In genomic region chr17:77471984-77472836, GRCh38 we compare ENCODE assay signal across 8 cellular contexts.
DNase-seq lines count a peak whose midpoint lies in the region; ATAC-seq and TF ChIP-seq lines count a peak whose summit lies in the region.

No MANE protein-coding gene starts in this region.

- H3K27ac ChIP-seq in HUES64 (ENCODE audit: low read depth, low read length) (peak overlapping the region; percentile 99), SK-N-SH (ENCODE audit: low read depth in 2 of 2, low read length in 1 of 2) (peak overlapping the region; percentile 52 to 74)

- H2AFZ ChIP-seq in SK-N-SH (ENCODE audit: low read depth), result no peak overlapping the region

- H4K20me1 ChIP-seq in SK-N-SH (ENCODE audit: insufficient read depth), result peaks cover 81% of the 10 kb centered on the region

- H3K36me3 ChIP-seq in HUES64 (ENCODE audit: insufficient read depth, low read length) (peaks cover 16% of the 10 kb centered on the region; the same call in 1 of the 2 replicates), SK-N-SH (replicated peaks in 1 of 2; ENCODE audit: control insufficient read depth in 1 of 2, insufficient read depth in 2 of 2, low read length in 1 of 2) (no peaks in the 10 kb centered on the region)

- intact Hi-C loops in CD14-positive monocyte (cut with micrococcal nuclease), result loop anchor here (5.0 kb wide), 1 partner anchor 35 kb away; no protein-coding TSS in a partner anchor

- H3K27ac Mint-ChIP-seq in CD14-positive monocyte (peak overlapping the region; percentile 73 to 94 (median 87)), endothelial cell (ENCODE audit: unreplicated experiment) (peak overlapping the region; percentile 94)

- peaks cover 60% of the 10 kb centered on the region for H3K4me1 ChIP-seq in HUES64 (ENCODE audit: insufficient read depth, low read length)
- H3K4me1 ChIP-seq in SK-N-SH (ENCODE audit: control insufficient read depth in 1 of 2, insufficient read depth in 2 of 2, low read depth in 1 of 2, low read length in 1 of 2), result peaks cover 71 to 72% of the 10 kb centered on the region in 2 experiments

- peaks cover 96% of the 10 kb centered on the region for H3K79me2 ChIP-seq in SK-N-SH (ENCODE audit: insufficient read depth)

- POLR2A ChIA-PET in SK-N-SH (lab: Yijun Ruan, JAX), result interaction anchor here (0.5 to 1.9 kb wide), 5 partner anchors 10 to 455 kb away, joined by 3 to 4 read pairs (median 3); no protein-coding TSS in a partner anchor

- TF ChIP-seq CTCF in CD14-positive monocyte (IDR thresholded peaks at IDR 0.05) (no peak), SK-N-SH (IDR thresholded peaks at IDR 0.05) (no peak), endothelial cell (IDR thresholded peaks at IDR 0.05; ENCODE audit: unreplicated experiment) (no peak)

- ATAC-seq in GM18858 (IDR thresholded peaks at IDR 0.05; ENCODE audit: unreplicated experiment) (no peak), HG03432 (IDR thresholded peaks at IDR 0.05; ENCODE audit: unreplicated experiment) (no peak), GM18870 (IDR thresholded peaks at IDR 0.05; ENCODE audit: unreplicated experiment) (no peak)

- H3K9me3 ChIP-seq in HUES64 (ENCODE audit: insufficient read depth, low read depth, low read length) (no peaks in the 10 kb centered on the region), SK-N-SH (no peaks in the 10 kb centered on the region)

- H3K36me3 Mint-ChIP-seq in CD14-positive monocyte (peaks cover 60 to 82% of the 10 kb centered on the region in 2 donors), endothelial cell (ENCODE audit: low read depth, unreplicated experiment) (peaks cover 22% of the 10 kb centered on the region)

- no peak for DNase-seq in CD14-positive monocyte (ENCODE audit: low spot score)
- peak; percentile 67 for DNase-seq in SK-N-SH
- peak; percentile 55 for DNase-seq in endothelial cell (ENCODE audit: low spot score)
- peak; percentile 41 for DNase-seq in myocyte (ENCODE audit: low read depth)

- H3K9me2 ChIP-seq in SK-N-SH, result no peaks in the 10 kb centered on the region

- 13% methylated on average over 17 of the region's 18 CpGs for WGBS in HUES64
- WGBS in SK-N-SH (ENCODE audit: low lambda C conversion rate), result 42% methylated on average over 18 of the region's 18 CpGs

- peaks cover 0 to 9% (median 0%) of the 10 kb centered on the region in 7 donors for H3K9me3 Mint-ChIP-seq in CD14-positive monocyte
- no peaks in the 10 kb centered on the region for H3K9me3 Mint-ChIP-seq in endothelial cell (ENCODE audit: unreplicated experiment)

- peaks cover 90% of the 10 kb centered on the region for H3K4me1 Mint-ChIP-seq in CD14-positive monocyte
- peaks cover 99% of the 10 kb centered on the region for H3K4me1 Mint-ChIP-seq in endothelial cell (ENCODE audit: unreplicated experiment)

- H3K4me2 ChIP-seq in SK-N-SH, result peak overlapping the region; percentile 53

- CTCF ChIA-PET in SK-N-SH (lab: Yijun Ruan, JAX), result interaction anchor here (0.9 to 2.9 kb wide), 11 partner anchors 12 to 541 kb away, joined by 3 to 24 read pairs (median 5); no protein-coding TSS in a partner anchor

- TF ChIP-seq EP300 in SK-N-SH (IDR thresholded peaks at IDR 0.05; ENCODE audit: borderline replicate concordance in 1 of 2, low read depth in 1 of 2, low read length in 1 of 2), result no peak

- TF ChIP-seq RAD21 in SK-N-SH (IDR thresholded peaks at IDR 0.05; ENCODE audit: low read length), result no peak

- H3K9ac ChIP-seq in HUES64 (ENCODE audit: low read depth, low read length) (peak overlapping the region; percentile 72), SK-N-SH (no peak overlapping the region; the same call in 1 of the 2 replicates)

- peaks cover 28% of the 10 kb centered on the region for H3F3A ChIP-seq in SK-N-SH (replicated peaks; ENCODE audit: insufficient read depth)

- H3K27me3 Mint-ChIP-seq in CD14-positive monocyte (ENCODE audit: low read depth in 3 of 3) (peaks cover 0 to 3% (median 2%) of the 10 kb centered on the region in 3 donors), endothelial cell (ENCODE audit: unreplicated experiment) (peaks cover 20% of the 10 kb centered on the region)

- H3K27me3 ChIP-seq in HUES64 (ENCODE audit: insufficient read depth, low read length), result no peaks in the 10 kb centered on the region
- H3K27me3 ChIP-seq in SK-N-SH (ENCODE audit: insufficient read depth), result no peaks in the 10 kb centered on the region

- H3K4me3 ChIP-seq in HUES64 (ENCODE audit: low read length) (0 out of 2 replicates have a peak overlapping the region, but pooled peaks have one; percentile 5), SK-N-SH (ENCODE audit: low read depth in 2 of 2, low read length in 1 of 2) (no peak overlapping the region)

- peak overlapping the region; percentile 55 to 81 for H3K4me3 Mint-ChIP-seq in CD14-positive monocyte
- H3K4me3 Mint-ChIP-seq in endothelial cell (ENCODE audit: unreplicated experiment), result peak overlapping the region; percentile 9

TF ChIP-seq in SK-N-SH, 30 proteins besides CTCF, POLR2A, EP300 and RAD21:
- no peak; the same call in 1 of the 2 replicates for TF ChIP-seq TEAD4 (IDR thresholded peaks at IDR 0.05; ENCODE audit: borderline replicate concordance, insufficient read depth)
- TF ChIP-seq SIN3A (IDR thresholded peaks at IDR 0.05; ENCODE audit: borderline replicate concordance, low read depth, low read length), result peak; percentile 32; the same call in 1 of the 2 replicates
- TF ChIP-seq NFIC (IDR thresholded peaks at IDR 0.05; ENCODE audit: borderline replicate concordance), result peak; percentile 91
- TF ChIP-seq, protein P1, sequence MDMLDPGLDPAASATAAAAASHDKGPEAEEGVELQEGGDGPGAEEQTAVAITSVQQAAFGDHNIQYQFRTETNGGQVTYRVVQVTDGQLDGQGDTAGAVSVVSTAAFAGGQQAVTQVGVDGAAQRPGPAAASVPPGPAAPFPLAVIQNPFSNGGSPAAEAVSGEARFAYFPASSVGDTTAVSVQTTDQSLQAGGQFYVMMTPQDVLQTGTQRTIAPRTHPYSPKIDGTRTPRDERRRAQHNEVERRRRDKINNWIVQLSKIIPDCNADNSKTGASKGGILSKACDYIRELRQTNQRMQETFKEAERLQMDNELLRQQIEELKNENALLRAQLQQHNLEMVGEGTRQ (IDR thresholded peaks at IDR 0.05; ENCODE audit: borderline replicate concordance, low read depth, low read length), result no peak
- TF ChIP-seq PBX3 (IDR thresholded peaks at IDR 0.05), result peak; percentile 62; the same call in 1 of the 2 replicates
